Comparison of ENCODE assay signal across 8 cellular contexts in the genomic region with DNA sequence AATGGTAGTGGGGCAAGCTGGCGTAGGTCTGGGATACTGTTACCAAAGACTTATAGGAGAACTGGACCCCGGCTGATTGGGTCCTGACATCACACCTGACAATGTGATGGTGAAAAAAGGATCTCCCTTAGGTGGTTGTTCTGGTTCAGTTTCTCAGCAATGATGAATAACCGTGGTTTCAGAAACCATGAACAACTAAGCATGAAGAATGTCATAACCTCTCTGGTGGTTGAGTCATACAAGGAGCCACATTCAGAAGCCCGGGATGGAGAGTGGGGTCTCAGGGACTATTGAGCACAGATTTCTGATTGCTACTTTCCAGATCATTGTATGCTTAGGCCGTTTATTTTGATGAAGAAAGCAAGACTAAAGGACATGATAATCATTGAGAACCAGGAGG. TPM values are rescaled to one million over a fixed set of nuclear protein-coding genes. Genes with fewer than 3 reads are reported as not detected.
DNase-seq lines count a peak whose midpoint lies in the region; ATAC-seq and TF ChIP-seq lines count a peak whose summit lies in the region.

No MANE protein-coding gene starts in this region.

- DNase-seq in epithelial cell of proximal tubule (ENCODE audit: low read depth), result peak; percentile 88
- no peak for DNase-seq in HUDEP-2 (lab: John Stamatoyannopoulos, UW; ENCODE audit: unreplicated experiment in 76 of 76)
- no peak for DNase-seq in T1000 (lab: John Stamatoyannopoulos, UW)
- DNase-seq in NK-92 (lab: John Stamatoyannopoulos, UW; ENCODE audit: unreplicated experiment), result no peak
- DNase-seq in NCI-H526 (lab: John Stamatoyannopoulos, UW), result no peak

- TF ChIP-seq CTCF in epithelial cell of proximal tubule (conservative IDR thresholded peaks at IDR 0.05; ENCODE audit: low read depth, low read length), result no peak

- H3K4me3 ChIP-seq in epithelial cell of proximal tubule (ENCODE audit: low read depth, low read length), result no peak overlapping the region

- ATAC-seq in GM18499 (IDR thresholded peaks at IDR 0.05; ENCODE audit: insufficient read depth, unreplicated experiment) (peak; percentile 48), GM21529 (IDR thresholded peaks at IDR 0.05; ENCODE audit: unreplicated experiment) (peak; percentile 72), HG03565 (IDR thresholded peaks at IDR 0.05; ENCODE audit: unreplicated experiment) (peak; percentile 58)

RNA-seq across cellular contexts. Expression of a gene that starts 17.4 kb away (rescaled TPM):
- total RNA-seq in epithelial cell of proximal tubule, result 11.0 and 23.9 TPM in 2 replicates
